31 cellular contexts compared by ENCODE assay signal in the genomic region with DNA sequence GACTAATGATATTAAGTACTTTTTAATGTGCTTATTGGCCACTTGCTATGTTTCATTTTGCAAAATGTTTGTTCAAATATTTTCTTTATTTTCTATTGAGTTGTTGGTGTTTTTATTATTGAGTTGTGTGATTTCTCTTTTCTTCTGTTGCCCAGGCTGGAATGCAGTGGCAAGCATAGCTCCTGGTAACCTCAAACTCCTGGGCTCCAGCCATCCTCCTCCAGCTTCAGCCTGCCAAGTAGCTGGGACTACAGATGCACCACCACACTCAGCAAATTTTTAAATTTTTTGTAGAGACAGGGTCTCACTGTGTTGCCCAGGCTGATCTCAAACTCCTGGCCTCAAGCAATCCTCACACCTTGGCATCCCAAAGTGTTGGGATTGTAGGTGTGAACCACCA.
"Had no signal": no experiment of that assay in that cellular context is flagged by ENCODE, and none has a peak within 500 bp of the region (broad histone marks: within the 10 kb centered on the region; RNA-seq: fewer than 3 reads in every experiment).

No MANE protein-coding gene starts in this region.

- H3K27me3 ChIP-seq: left lung, neural progenitor cell, neutrophil, stomach, testis, thyroid gland, transverse colon, upper lobe of left lung, vagina had no signal

- H3K79me2 ChIP-seq: parathyroid adenoma had no signal

- DNase-seq: immature natural killer cell; kidney; left colon; left lung; lower lobe of right lung; mammary epithelial cell; mesendoderm; naive B cell; natural killer cell; nephron progenitor cell; occipital lobe; retina; right cardiac atrium; stimulated activated CD4-positive, alpha-beta T cell treated with anti-CD3 and anti-CD28 coated beads, Interleukin-12 subunit alpha, Interleukin-12 subunit beta, amount 100 ng/mL, for 4 hours; stimulated activated CD4-positive, alpha-beta T cell treated with anti-CD3 and anti-CD28 coated beads, Interleukin-15, amount 100 ng/mL, for 24 hours; stimulated activated CD4-positive, alpha-beta T cell treated with anti-CD3 and anti-CD28 coated beads, Interleukin-2, amount 100 ng/mL, for 24 hours; stimulated activated CD4-positive, alpha-beta T cell treated with anti-CD3 and anti-CD28 coated beads, Interleukin-4, amount 100 ng/mL, for 1 hour; stimulated activated naive B cell treated with anti-CD40 and anti-IgM and Interleukin-4, amounts not matched to agents 10 μg/mL and 1 μg/mL and 100 μg/mL, for 72 hours; stimulated activated naive CD8-positive, alpha-beta T cell treated with anti-CD3 and anti-CD28 coated beads, Interleukin-15, Interleukin-2, amounts not matched to agents 100 U/mL and 50 U/mL, for 24 hours; stomach; testis; thyroid gland; transverse colon; upper lobe of left lung had no signal

- H3K4me2 ChIP-seq: neural progenitor cell had no signal

- H3K4me3 ChIP-seq: left lung, lower lobe of right lung, neural progenitor cell, prostate gland, skin epidermis, stomach, testis, thyroid gland, transverse colon, upper lobe of left lung, vagina had no signal

- H3K4me1 ChIP-seq: left lung, prostate gland, testis, thyroid gland, upper lobe of left lung had no signal

- ATAC-seq: left colon; left lung; lower lobe of right lung; natural killer cell; right cardiac atrium; sciatic nerve; stimulated activated naive B cell treated with anti-CD40 and anti-IgM and Interleukin-4, amounts not matched to agents 10 μg/mL and 1 μg/mL and 100 μg/mL, for 72 hours; stimulated activated naive CD8-positive, alpha-beta T cell treated with anti-CD3 and anti-CD28 coated beads, Interleukin-15, Interleukin-2, amounts not matched to agents 100 U/mL and 50 U/mL, for 24 hours had no signal

- H3K9ac ChIP-seq: neural progenitor cell, parathyroid adenoma had no signal

- H3K27ac ChIP-seq: left lung, lower lobe of right lung, neural progenitor cell, neutrophil, parathyroid adenoma, prostate gland, skin epidermis, stomach, testis, thyroid gland, transverse colon, upper lobe of left lung, vagina had no signal

- H3K9me3 ChIP-seq: left lung, lower lobe of right lung, neutrophil, prostate gland, stomach, testis, thyroid gland, transverse colon, upper lobe of left lung, vagina had no signal

- H3K36me3 ChIP-seq: left lung, lower lobe of right lung, neural progenitor cell, neutrophil, prostate gland, stomach, thyroid gland, transverse colon, upper lobe of left lung, vagina had no signal

- H2AFZ ChIP-seq: neural progenitor cell, parathyroid adenoma had no signal
